ENCODE assay signal across 9 cellular contexts in genomic region chr11:41461057-41461681, GRCh38. TPM values are rescaled to one million over a fixed set of nuclear protein-coding genes. Genes with fewer than 3 reads are reported as not detected.
DNase-seq lines count a peak whose midpoint lies in the region; ATAC-seq and TF ChIP-seq lines count a peak whose summit lies in the region.
"Had no signal": no experiment of that assay in that cellular context is flagged by ENCODE, and none has a peak within 500 bp of the region (broad histone marks: within the 10 kb centered on the region; RNA-seq: fewer than 3 reads in every experiment).

No MANE protein-coding gene starts in this region.

- H3K27ac ChIP-seq in right atrium auricular region (no peak overlapping the region), Panc1 (ENCODE audit: low read length) (no peak overlapping the region), foreskin keratinocyte (no peak overlapping the region)

- TF ChIP-seq CTCF in right atrium auricular region (IDR thresholded peaks at IDR 0.05) = peak; percentile 73 to 77
- peak; percentile 69; the same call in 1 of the 2 replicates for TF ChIP-seq CTCF in Panc1 (IDR thresholded peaks at IDR 0.05)
- peak; percentile 71 for TF ChIP-seq CTCF in foreskin keratinocyte (conservative IDR thresholded peaks at IDR 0.05)

- H3K4me1 ChIP-seq in right atrium auricular region (peaks cover 0 to 5% of the 10 kb centered on the region in 2 donors), Panc1 (ENCODE audit: control insufficient read depth, insufficient read depth, low read length) (no peaks in the 10 kb centered on the region), foreskin keratinocyte (no peaks in the 10 kb centered on the region)

- intact Hi-C loops in Right ventricle myocardium superior (cut with DNase I) = loop anchor here (5.0 kb wide), 1 partner anchor 1826 kb away; no protein-coding TSS in a partner anchor
- intact Hi-C loops in Panc1 (cut with micrococcal nuclease; ENCODE audit: unreplicated experiment) = loop anchor here (5.0 to 10.0 kb wide), 2 partner anchors 1061 to 1824 kb away; no protein-coding TSS in a partner anchor

- H3K36me3 ChIP-seq in right atrium auricular region (no peaks in the 10 kb centered on the region), Panc1 (ENCODE audit: control insufficient read depth, insufficient read depth, low read length) (no peaks in the 10 kb centered on the region)

- no peak for ATAC-seq in Right ventricle myocardium superior (ENCODE audit: poor library complexity)
- no peak for ATAC-seq in Panc1
- no peak for ATAC-seq in foreskin keratinocyte
- ATAC-seq in GM18520 (IDR thresholded peaks at IDR 0.05; ENCODE audit: unreplicated experiment) = no peak

- no TSS peak for BruUV-seq in Panc1 (replicated peaks; lab: Mats Ljungman, UMichigan)

- peaks cover 0 to 8% of the 10 kb centered on the region in 2 donors for H3K9me3 ChIP-seq in right atrium auricular region
- no peaks in the 10 kb centered on the region for H3K9me3 ChIP-seq in Panc1 (ENCODE audit: control insufficient read depth, insufficient read depth, low read depth, low read length)

- CTCF ChIA-PET in Panc1 (lab: Charles Lee) = interaction anchor here (0.7 to 1.5 kb wide), 2 partner anchors 12 to 1063 kb away, joined by 3 to 6 read pairs; no protein-coding TSS in a partner anchor

- DNase-seq in right atrium auricular region (ENCODE audit: low spot score) (no peak), Right ventricle myocardium superior (no peak), Panc1 (ENCODE audit: low read depth, low spot score) (peak; percentile 5), foreskin keratinocyte (peak in 1 of 2 donors; percentile 2), MV-4-11 (lab: John Stamatoyannopoulos, UW) (no peak), AG08396 (ENCODE audit: low spot score) (no peak), cerebellar nuclear complex (lab: John Stamatoyannopoulos, UW) (no peak)

- in situ Hi-C loops in Panc1 (cut with HindIII; ENCODE audit: low pct_unique_long_range_greater_than_20kb, low sequenced_read_pairs) = no loop called here

- no peak overlapping the region for H3K4me3 ChIP-seq in right atrium auricular region
- no peak overlapping the region for H3K4me3 ChIP-seq in Panc1 (ENCODE audit: low read depth in 2 of 2, low read length in 2 of 2)

- H3K27me3 ChIP-seq in right atrium auricular region = peaks cover 5 to 11% of the 10 kb centered on the region in 2 donors
- peaks cover 4% of the 10 kb centered on the region; the same call in 1 of the 2 replicates for H3K27me3 ChIP-seq in Panc1 (ENCODE audit: control insufficient read depth, insufficient read depth, low read length)
- H3K27me3 ChIP-seq in foreskin keratinocyte = peaks cover 39% of the 10 kb centered on the region

- POLR2A ChIA-PET in Panc1 (lab: Charles Lee) = interaction anchor here (0.7 kb wide), 1 partner anchor 13 kb away, joined by 4 read pairs; no protein-coding TSS in a partner anchor

RNA-seq across cellular contexts. Expression of gene LRRC4C, which starts 1.7 kb away (rescaled TPM):
- total RNA-seq in right atrium auricular region = 1 to 10 TPM; 2.7 to 2.8 TPM
- 0.62 TPM for total RNA-seq in Right ventricle myocardium superior
- total RNA-seq in Panc1 (2021; ENCODE audit: unreplicated experiment) = 0.15 TPM
- not detected for polyA plus RNA-seq in Panc1 (2012; ENCODE audit: insufficient read length)
- not detected in 2 replicates for total RNA-seq in foreskin keratinocyte
- polyA plus RNA-seq in foreskin keratinocyte = not detected in 2 replicates
- total RNA-seq: T-helper 1 cell treated with Interleukin-12 subunit alpha and Interleukin-12 subunit beta and Interleukin-4 antibody, amounts not matched to agents 30 ng/mL and 1 ng/mL, for 36 hours had no signal
